Comparison of ENCODE assay signal across 8 cellular contexts in genomic region chr3:30934208-30934550, GRCh38. TPM values are rescaled to one million over a fixed set of nuclear protein-coding genes. Genes with fewer than 3 reads are reported as not detected.
DNase-seq lines count a peak whose midpoint lies in the region; ATAC-seq and TF ChIP-seq lines count a peak whose summit lies in the region.

No MANE protein-coding gene starts in this region.

- intact Hi-C loops in IMR-90 (cut with micrococcal nuclease) (loop anchor here (1.0 kb wide), 1 partner anchor 198 kb away; no protein-coding TSS in a partner anchor), right cardiac atrium (cut with DNase I) (no loop called here), transverse colon (cut with DNase I; ENCODE audit: low total_unique reads) (no loop called here)

- TF ChIP-seq RAD21 in IMR-90 (IDR thresholded peaks at IDR 0.05; ENCODE audit: low read length) = peak; percentile 55
- peak; percentile 77 for TF ChIP-seq RAD21 in SK-N-SH (IDR thresholded peaks at IDR 0.05; ENCODE audit: low read length)

- H2BK20ac ChIP-seq in IMR-90 (ENCODE audit: low read depth, low read length) = no peak overlapping the region

- no peak overlapping the region for H2BK15ac ChIP-seq in IMR-90 (ENCODE audit: low read depth, low read length)

- H4K91ac ChIP-seq in IMR-90 (ENCODE audit: insufficient read depth, low read depth, low read length) = no peak overlapping the region

- H3K27ac ChIP-seq in IMR-90 (ENCODE audit: insufficient read depth, low read length) (no peak overlapping the region), SK-N-SH (ENCODE audit: low read depth in 2 of 2, low read length in 1 of 2) (no peak overlapping the region), right cardiac atrium (ENCODE audit: low read length) (no peak overlapping the region), transverse colon (no peak overlapping the region)
- no peak overlapping the region for H3K27ac ChIP-seq in effector memory CD4-positive, alpha-beta T cell (ENCODE audit: insufficient read depth, low read length, poor library complexity, severe bottlenecking)

- dilution Hi-C loops in IMR-90 (cut with HindIII; ENCODE audit: low sequenced_read_pairs, unreplicated experiment) = no loop called here

- peak; percentile 31 for DNase-seq in COLO829 (ENCODE audit: low spot score)
- peak; percentile 37 for DNase-seq in IMR-90
- DNase-seq in SK-N-SH = peak; percentile 14
- no peak for DNase-seq in right cardiac atrium
- DNase-seq in transverse colon = no peak
- DNase-seq in effector memory CD4-positive, alpha-beta T cell = no peak
- no peak for DNase-seq in activated T-cell treated with anti-CD3 and anti-CD28 coated beads, Interleukin-2, amount 50 U/mL, for 48 hours
- DNase-seq in stimulated activated CD4-positive, alpha-beta T cell treated with anti-CD3 and anti-CD28 coated beads, Interleukin-12 subunit alpha, Interleukin-12 subunit beta, amount 100 ng/mL, for 4 hours = no peak

- H3K56ac ChIP-seq in IMR-90 (ENCODE audit: extremely low read depth, insufficient read depth, low read length) = no peak overlapping the region

- no peaks in the 10 kb centered on the region for H3F3A ChIP-seq in SK-N-SH (replicated peaks; ENCODE audit: insufficient read depth)

- no peak overlapping the region for H3K18ac ChIP-seq in IMR-90 (ENCODE audit: low read depth, low read length)

- H4K20me1 ChIP-seq in IMR-90 (ENCODE audit: insufficient read depth, low read length) (no peaks in the 10 kb centered on the region), SK-N-SH (ENCODE audit: insufficient read depth) (no peaks in the 10 kb centered on the region)

- no peak overlapping the region for H4K8ac ChIP-seq in IMR-90 (ENCODE audit: low read depth in 2 of 2, low read length in 2 of 2)

- H4K5ac ChIP-seq in IMR-90 (ENCODE audit: low read depth, low read length) = no peak overlapping the region

- H3K36me3 ChIP-seq in IMR-90 (ENCODE audit: control insufficient read depth, insufficient read depth, low read length) (no peaks in the 10 kb centered on the region), SK-N-SH (replicated peaks in 1 of 2; ENCODE audit: control insufficient read depth in 1 of 2, insufficient read depth in 2 of 2, low read length in 1 of 2) (no peaks in the 10 kb centered on the region), transverse colon (no peaks in the 10 kb centered on the region)
- no peaks in the 10 kb centered on the region for H3K36me3 ChIP-seq in effector memory CD4-positive, alpha-beta T cell (ENCODE audit: control insufficient read depth, insufficient read depth, low read length)

- no TSS peak for BruUV-seq in IMR-90 (replicated peaks; lab: Mats Ljungman, UMichigan)

- CTCF ChIA-PET in IMR-90 (lab: Yijun Ruan, JAX) (interaction anchor here (1.0 to 1.4 kb wide), 3 partner anchors 20 to 598 kb away, joined by 3 to 4 read pairs (median 3); partner anchors contain the start of gene STT3B), SK-N-SH (lab: Yijun Ruan, JAX) (interaction anchor here (0.6 to 2.3 kb wide), 21 partner anchors 11 to 834 kb away, joined by 3 to 13 read pairs (median 4); no protein-coding TSS in a partner anchor)

- no peak overlapping the region for H2BK120ac ChIP-seq in IMR-90 (ENCODE audit: low read depth, low read length)

- POLR2A ChIA-PET in IMR-90 (lab: Charles Lee; ENCODE audit: unreplicated experiment) (no interaction called here), SK-N-SH (lab: Yijun Ruan, JAX) (no interaction called here)

- H2AFZ ChIP-seq in IMR-90 (replicated peaks; ENCODE audit: low read length, poor library complexity) (no peak overlapping the region), SK-N-SH (ENCODE audit: low read depth) (no peak overlapping the region)

- no peaks in the 10 kb centered on the region for H3K79me2 ChIP-seq in SK-N-SH (ENCODE audit: insufficient read depth)

- peak; percentile 46; the same call in 1 of the 2 replicates for ATAC-seq in IMR-90 (ENCODE audit: low read depth)
- ATAC-seq in right cardiac atrium = peak in 1 of 2 donors; percentile 52

- H3K4me2 ChIP-seq in IMR-90 (ENCODE audit: low read depth, low read length) = peak overlapping the region; percentile 1; the same call in 1 of the 2 replicates
- no peak overlapping the region for H3K4me2 ChIP-seq in SK-N-SH

- H3K14ac ChIP-seq in IMR-90 (replicated peaks; ENCODE audit: low read depth, low read length) = no peak overlapping the region

- in situ Hi-C loops in IMR-90 (cut with MboI; ENCODE audit: low sequenced_read_pairs) (no loop called here), transverse colon (cut with MboI; ENCODE audit: low pct_ligation_motif_present in 1 of 4, low pct_unique_long_range_greater_than_20kb in 1 of 4, low sequenced_read_pairs in 3 of 4) (no loop called here)

- no peak for TF ChIP-seq EP300 in SK-N-SH (IDR thresholded peaks at IDR 0.05; ENCODE audit: borderline replicate concordance in 1 of 2, low read depth in 1 of 2, low read length in 1 of 2)
- no peak for TF ChIP-seq EP300 in transverse colon (IDR thresholded peaks at IDR 0.05; ENCODE audit: low read depth)

- H3K9me3 ChIP-seq in IMR-90 (ENCODE audit: control insufficient read depth, insufficient read depth, low read length) (no peaks in the 10 kb centered on the region), SK-N-SH (no peaks in the 10 kb centered on the region), right cardiac atrium (ENCODE audit: control insufficient read depth, low read length) (no peaks in the 10 kb centered on the region), transverse colon (no peaks in the 10 kb centered on the region)
- H3K9me3 ChIP-seq in effector memory CD4-positive, alpha-beta T cell (ENCODE audit: control insufficient read depth, low read length) = no peaks in the 10 kb centered on the region

- H3K4me1 ChIP-seq in IMR-90 (ENCODE audit: control insufficient read depth, insufficient read depth, low read length) = no peaks in the 10 kb centered on the region
- H3K4me1 ChIP-seq in SK-N-SH (ENCODE audit: control insufficient read depth in 1 of 2, insufficient read depth in 2 of 2, low read depth in 1 of 2, low read length in 1 of 2) = no peaks in the 10 kb centered on the region
- H3K4me1 ChIP-seq in right cardiac atrium (ENCODE audit: control insufficient read depth, insufficient read depth, low read length) = no peaks in the 10 kb centered on the region
- no peaks in the 10 kb centered on the region for H3K4me1 ChIP-seq in transverse colon
- H3K4me1 ChIP-seq in effector memory CD4-positive, alpha-beta T cell (ENCODE audit: control insufficient read depth, insufficient read depth, low read length, poor library complexity, severe bottlenecking) = no peaks in the 10 kb centered on the region

- no peak overlapping the region for H2AK9ac ChIP-seq in IMR-90 (replicated peaks; ENCODE audit: low read depth, low read length, poor library complexity)

- no peak overlapping the region for H3K4me3 ChIP-seq in IMR-90 (ENCODE audit: insufficient read depth, low read depth, low read length)
- no peak overlapping the region for H3K4me3 ChIP-seq in SK-N-SH (ENCODE audit: low read depth in 2 of 2, low read length in 1 of 2)
- peak overlapping the region; percentile 35 for H3K4me3 ChIP-seq in right cardiac atrium (ENCODE audit: low read length)
- H3K4me3 ChIP-seq in transverse colon = no peak overlapping the region
- no peak overlapping the region for H3K4me3 ChIP-seq in effector memory CD4-positive, alpha-beta T cell (ENCODE audit: insufficient read depth, low read depth, low read length, poor library complexity, severe bottlenecking)

- no CpG with 5 or more reads among the region's 6 CpGs for WGBS in IMR-90 (ENCODE audit: extremely low coverage in 2 of 2, insufficient read length in 1 of 2), 2 experiments
- 44% methylated on average over 6 of the region's 6 CpGs for WGBS in SK-N-SH (ENCODE audit: low lambda C conversion rate)
- WGBS in right cardiac atrium = 32% methylated on average over 6 of the region's 6 CpGs
- WGBS in transverse colon (ENCODE audit: low coverage in 1 of 2), 2 donors = 13 to 19% methylated on average over 5 to 6 of the region's 6 CpGs

- H3K9ac ChIP-seq in IMR-90 (ENCODE audit: low read depth, low read length) (no peak overlapping the region), SK-N-SH (no peak overlapping the region)

- no peaks in the 10 kb centered on the region for H3K9me2 ChIP-seq in SK-N-SH

- H3K4ac ChIP-seq in IMR-90 (ENCODE audit: low read depth, low read length) = no peak overlapping the region

- H3K79me1 ChIP-seq in IMR-90 (ENCODE audit: low read depth in 1 of 2, low read length in 2 of 2) = no peaks in the 10 kb centered on the region

- TF ChIP-seq POLR2A in IMR-90 (IDR thresholded peaks at IDR 0.05; ENCODE audit: low read depth, low read length) (no peak), transverse colon (IDR thresholded peaks at IDR 0.05) (no peak)

- no peaks in the 10 kb centered on the region for H3K9me1 ChIP-seq in IMR-90 (ENCODE audit: insufficient read depth, low read length)

- H3K23ac ChIP-seq in IMR-90 (ENCODE audit: low read depth, low read length) = no peak overlapping the region

- H3K27me3 ChIP-seq in IMR-90 (ENCODE audit: control insufficient read depth, insufficient read depth, low read length) (no peaks in the 10 kb centered on the region), SK-N-SH (ENCODE audit: insufficient read depth) (no peaks in the 10 kb centered on the region), right cardiac atrium (ENCODE audit: control insufficient read depth, insufficient read depth) (no peaks in the 10 kb centered on the region), transverse colon (no peaks in the 10 kb centered on the region)
- no peaks in the 10 kb centered on the region for H3K27me3 ChIP-seq in effector memory CD4-positive, alpha-beta T cell (replicated peaks; ENCODE audit: control insufficient read depth, insufficient read depth, low read length, poor library complexity, severe bottlenecking)

- TF ChIP-seq CTCF in IMR-90 (conservative IDR thresholded peaks at IDR 0.05; ENCODE audit: low read depth, low read length) (peak; percentile 41), SK-N-SH (IDR thresholded peaks at IDR 0.05) (peak; percentile 47), transverse colon (IDR thresholded peaks at IDR 0.05) (peak in 4 of 5 experiments; percentile 27 to 41 (median 31))

- H2AK5ac ChIP-seq in IMR-90 (ENCODE audit: low read depth, low read length) = no peak overlapping the region

- no peak overlapping the region for H2BK5ac ChIP-seq in IMR-90 (ENCODE audit: low read depth, low read length, poor library complexity, severe bottlenecking)

TF ChIP-seq in IMR-90, 13 proteins besides CTCF, POLR2A, EP300 and RAD21 (continues in another document):
- TF ChIP-seq MXI1 (IDR thresholded peaks at IDR 0.05; ENCODE audit: borderline replicate concordance, low read depth, low read length) = no peak

TF ChIP-seq in SK-N-SH, 30 proteins besides CTCF, POLR2A, EP300 and RAD21 (continues in another document):
- TF ChIP-seq SMC3 (IDR thresholded peaks at IDR 0.05; ENCODE audit: low read depth, low read length) = peak; percentile 34; the same call in 1 of the 2 replicates

RNA-seq across cellular contexts. Expression of gene GADL1, which starts 39.7 kb away (rescaled TPM):
- total RNA-seq in IMR-90 (2012; rRNA removed) = not detected in 2 replicates
- not detected in 2 replicates for polyA plus RNA-seq in IMR-90 (2012; rRNA removed)
- polyA plus RNA-seq in IMR-90 (2012; cell fraction: cytosol; rRNA removed) = not detected in 2 replicates
- not detected in 2 replicates for polyA plus RNA-seq in IMR-90 (2012; cell fraction: nucleus; rRNA removed; ENCODE audit: low replicate concordance)
- not detected in 2 replicates for polyA plus RNA-seq in SK-N-SH (2012; rRNA removed)
- polyA plus RNA-seq in SK-N-SH (2012; cell fraction: cytosol; rRNA removed) = not detected in 2 replicates
- not detected in 2 replicates for polyA plus RNA-seq in SK-N-SH (2012; cell fraction: nucleus; rRNA removed)
- total RNA-seq in right cardiac atrium = not detected
- not detected for polyA plus RNA-seq in right cardiac atrium
- not detected for total RNA-seq in transverse colon

Comparison
In these comparisons a context has a peak if more than half of its experiments do, and no peak if none do; other contexts are left out.
1. DNase-seq: peak in COLO829 (single experiment), IMR-90 (single experiment) and SK-N-SH (single experiment); none in right cardiac atrium (0 of 3), transverse colon (single experiment), effector memory CD4-positive, alpha-beta T cell (0 of 3), activated T-cell treated with anti-CD3 and anti-CD28 coated beads, Interleukin-2, amount 50 U/mL, for 48 hours (0 of 2) and stimulated activated CD4-positive, alpha-beta T cell treated with anti-CD3 and anti-CD28 coated beads, Interleukin-12 subunit alpha, Interleukin-12 subunit beta, amount 100 ng/mL, for 4 hours (single experiment).
2. Peak in every context shown above with its lines, with median percentiles within 50 percentile points of each other: CTCF ChIP-seq.